ENCODE assay signal across 2 cellular contexts in the genomic region with DNA sequence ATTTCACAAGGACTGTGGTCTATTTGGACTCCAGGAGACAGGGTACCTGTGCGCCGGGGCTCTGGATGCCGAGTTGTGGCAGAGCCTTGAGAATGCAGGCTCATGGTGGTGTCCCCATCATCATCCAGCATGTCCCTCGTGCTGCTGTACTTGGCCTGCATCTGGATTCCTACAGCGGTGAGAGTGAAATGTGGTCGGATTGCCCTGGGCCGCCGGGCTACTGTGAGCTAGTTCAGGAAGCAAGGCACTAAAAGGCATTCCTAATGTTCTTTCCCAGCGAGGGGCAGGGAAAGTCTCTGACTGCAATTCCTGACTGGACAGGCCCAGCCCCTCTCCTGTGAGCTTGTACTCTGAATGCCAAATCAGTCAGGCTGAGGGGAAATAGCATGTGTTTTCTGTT.
TF ChIP-seq lines count a peak whose summit lies in the region.

A gene with protein sequence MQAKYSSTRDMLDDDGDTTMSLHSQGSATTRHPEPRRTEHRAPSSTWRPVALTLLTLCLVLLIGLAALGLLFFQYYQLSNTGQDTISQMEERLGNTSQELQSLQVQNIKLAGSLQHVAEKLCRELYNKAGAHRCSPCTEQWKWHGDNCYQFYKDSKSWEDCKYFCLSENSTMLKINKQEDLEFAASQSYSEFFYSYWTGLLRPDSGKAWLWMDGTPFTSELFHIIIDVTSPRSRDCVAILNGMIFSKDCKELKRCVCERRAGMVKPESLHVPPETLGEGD (minus strand): TSS at position 224 of the 400 bp plus-strand sequence. CDS start 63 bp downstream, at position 161.

TF ChIP-seq in liver, 16 proteins besides CTCF, POLR2A, EP300 and RAD21:
- TF ChIP-seq NR2F2 (IDR thresholded peaks at IDR 0.05): no peak
- peak; percentile 80 for TF ChIP-seq TAF1 (conservative IDR thresholded peaks at IDR 0.05)
- no peak for TF ChIP-seq RXRA (IDR thresholded peaks at IDR 0.05)

TF ChIP-seq in HepG2, 621 proteins besides CTCF, POLR2A, EP300 and RAD21:
- TF ChIP-seq PTBP1 (IDR thresholded peaks at IDR 0.05; ENCODE audit: low read depth, low read length, poor library complexity, severe bottlenecking): no peak
- TF ChIP-seq ZNF264 (CRISPR knock-in tag; IDR thresholded peaks at IDR 0.05): no peak
- TF ChIP-seq CEBPB (IDR thresholded peaks at IDR 0.05; ENCODE audit: borderline replicate concordance, low read depth, low read length): no peak
- no peak for TF ChIP-seq ZNF235 (CRISPR knock-in tag; IDR thresholded peaks at IDR 0.05; ENCODE audit: borderline replicate concordance)
- no peak for TF ChIP-seq ZBTB2 (CRISPR knock-in tag; IDR thresholded peaks at IDR 0.05; ENCODE audit: low read depth)
- TF ChIP-seq, protein P1, sequence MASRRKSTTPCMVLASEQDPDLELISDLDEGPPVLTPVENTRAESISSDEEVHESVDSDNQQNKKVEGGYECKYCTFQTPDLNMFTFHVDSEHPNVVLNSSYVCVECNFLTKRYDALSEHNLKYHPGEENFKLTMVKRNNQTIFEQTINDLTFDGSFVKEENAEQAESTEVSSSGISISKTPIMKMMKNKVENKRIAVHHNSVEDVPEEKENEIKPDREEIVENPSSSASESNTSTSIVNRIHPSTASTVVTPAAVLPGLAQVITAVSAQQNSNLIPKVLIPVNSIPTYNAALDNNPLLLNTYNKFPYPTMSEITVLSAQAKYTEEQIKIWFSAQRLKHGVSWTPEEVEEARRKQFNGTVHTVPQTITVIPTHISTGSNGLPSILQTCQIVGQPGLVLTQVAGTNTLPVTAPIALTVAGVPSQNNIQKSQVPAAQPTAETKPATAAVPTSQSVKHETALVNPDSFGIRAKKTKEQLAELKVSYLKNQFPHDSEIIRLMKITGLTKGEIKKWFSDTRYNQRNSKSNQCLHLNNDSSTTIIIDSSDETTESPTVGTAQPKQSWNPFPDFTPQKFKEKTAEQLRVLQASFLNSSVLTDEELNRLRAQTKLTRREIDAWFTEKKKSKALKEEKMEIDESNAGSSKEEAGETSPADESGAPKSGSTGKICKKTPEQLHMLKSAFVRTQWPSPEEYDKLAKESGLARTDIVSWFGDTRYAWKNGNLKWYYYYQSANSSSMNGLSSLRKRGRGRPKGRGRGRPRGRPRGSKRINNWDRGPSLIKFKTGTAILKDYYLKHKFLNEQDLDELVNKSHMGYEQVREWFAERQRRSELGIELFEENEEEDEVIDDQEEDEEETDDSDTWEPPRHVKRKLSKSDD (CRISPR knock-in tag; IDR thresholded peaks at IDR 0.05; ENCODE audit: low read depth): no peak
- no peak for TF ChIP-seq ZFAT (CRISPR knock-in tag; conservative IDR thresholded peaks at IDR 0.05)
